In genomic region chr7:131370523-131370968, GRCh38 we compare ENCODE assay signal across 7 cellular contexts. TPM values are rescaled to one million over a fixed set of nuclear protein-coding genes. Genes with fewer than 3 reads are reported as not detected.
DNase-seq lines count a peak whose midpoint lies in the region; ATAC-seq and TF ChIP-seq lines count a peak whose summit lies in the region.

No MANE protein-coding gene starts in this region.

- H3K36me3 Mint-ChIP-seq in T-helper 17 cell (ENCODE audit: low read depth): no peaks in the 10 kb centered on the region

- H3K27ac ChIP-seq in tibial artery (no peak overlapping the region), testis (no peak overlapping the region)

- H3K4me1 ChIP-seq in tibial artery (peaks cover 0 to 72% (median 13%) of the 10 kb centered on the region in 4 donors), testis (peaks cover 18% of the 10 kb centered on the region)

- H3K4me3 Mint-ChIP-seq in T-helper 17 cell: no peak overlapping the region

- ATAC-seq in GM18907 (IDR thresholded peaks at IDR 0.05; ENCODE audit: unreplicated experiment): peak; percentile 87
- ATAC-seq in HG03039 (IDR thresholded peaks at IDR 0.05; ENCODE audit: unreplicated experiment): peak; percentile 68
- peak; percentile 87 for ATAC-seq in T-helper 17 cell

- H3K4me3 ChIP-seq in tibial artery: no peak overlapping the region
- no peak overlapping the region for H3K4me3 ChIP-seq in testis

- 73 to 87% methylated on average over 1 of the region's 1 CpG for WGBS in testis, 2 donors

- H3K36me3 ChIP-seq in tibial artery: no peaks in the 10 kb centered on the region
- H3K36me3 ChIP-seq in testis (ENCODE audit: low read depth, missing control alignments): no peaks in the 10 kb centered on the region

- peaks cover 46% of the 10 kb centered on the region for H3K4me1 Mint-ChIP-seq in T-helper 17 cell

- H3K9me3 ChIP-seq in T-helper 17 cell (ENCODE audit: control insufficient read depth, low read length, poor library complexity, severe bottlenecking) (no peaks in the 10 kb centered on the region), tibial artery (no peaks in the 10 kb centered on the region), testis (no peaks in the 10 kb centered on the region)

- no peak overlapping the region for H3K27ac Mint-ChIP-seq in T-helper 17 cell

- DNase-seq in T-helper 17 cell: no peak
- peak; percentile 38 for DNase-seq in iPS DF 4.7 (ENCODE audit: extremely low read depth, low spot score)
- DNase-seq in tibial artery: no peak
- DNase-seq in medulla oblongata (ENCODE audit: extremely low spot score): no peak
- DNase-seq in testis: no peak

- TF ChIP-seq CTCF in tibial artery (IDR thresholded peaks at IDR 0.05) (no peak), testis (IDR thresholded peaks at IDR 0.05) (no peak)

- TF ChIP-seq POLR2A in testis (IDR thresholded peaks at IDR 0.05): no peak

- H3K27me3 ChIP-seq in tibial artery (no peaks in the 10 kb centered on the region), testis (no peaks in the 10 kb centered on the region)

- intact Hi-C loops in tibial artery (cut with DNase I; ENCODE audit: low total_unique reads) (no loop called here), testis (cut with DNase I; ENCODE audit: low total_unique reads) (no loop called here)

- H3K27me3 Mint-ChIP-seq in T-helper 17 cell: no peaks in the 10 kb centered on the region

RNA-seq across cellular contexts. Expression of gene MKLN1, which starts 42.9 kb away (rescaled TPM):
- 10 to 100 TPM; 46.5 to 51.1 TPM for total RNA-seq in T-helper 17 cell
- total RNA-seq in testis: 10 to 100 TPM; 82.4 to 87.9 TPM
- polyA plus RNA-seq in testis (ENCODE audit: insufficient read depth, low read depth, low replicate concordance): 42.1 TPM
